Comparison of ENCODE assay signal across 8 cellular contexts in genomic region chr19:55301459-55302331, GRCh38. TPM values are rescaled to one million over a fixed set of nuclear protein-coding genes. Genes with fewer than 3 reads are reported as not detected.
A peak's percentile ranks its signal among the peaks of the same experiment; 100 is the strongest.
DNase-seq lines count a peak whose midpoint lies in the region; ATAC-seq, FAIRE-seq and TF ChIP-seq lines count a peak whose summit lies in the region.

No MANE protein-coding gene starts in this region.

- peak; percentile 82 for ATAC-seq in HG02678 (IDR thresholded peaks at IDR 0.05; ENCODE audit: unreplicated experiment)
- no peak for ATAC-seq in HG02623 (IDR thresholded peaks at IDR 0.05; ENCODE audit: unreplicated experiment)

- dilution Hi-C loops in keratinocyte (cut with MboI; ENCODE audit: extremely low pct_ligation_motif_present, low sequenced_read_pairs) = no loop called here

- H3K9me3 ChIP-seq in WERI-Rb-1 (ENCODE audit: severe bottlenecking) = no peaks in the 10 kb centered on the region
- H3K9me3 ChIP-seq in keratinocyte (ENCODE audit: control insufficient read depth, low read depth, low read length) = no peaks in the 10 kb centered on the region

- no peaks in the 10 kb centered on the region for H3K79me2 ChIP-seq in keratinocyte (ENCODE audit: control insufficient read depth, insufficient read depth, low read length)

- peak overlapping the region; percentile 67 for H3K4me2 ChIP-seq in keratinocyte (ENCODE audit: control insufficient read depth, extremely low read depth, insufficient read depth, low read depth, low read length)

- peak overlapping the region; percentile 54 for H3K9ac ChIP-seq in keratinocyte (ENCODE audit: control insufficient read depth, extremely low read depth, insufficient read depth, low read length)

- H3K27me3 ChIP-seq in WERI-Rb-1 (ENCODE audit: insufficient read depth, low read depth, severe bottlenecking) (no peaks in the 10 kb centered on the region), keratinocyte (ENCODE audit: control insufficient read depth, extremely low read depth, insufficient read depth, low read length) (no peaks in the 10 kb centered on the region)

- H3K36me3 ChIP-seq in WERI-Rb-1 = peaks cover 60% of the 10 kb centered on the region
- no peaks in the 10 kb centered on the region for H3K36me3 ChIP-seq in keratinocyte (ENCODE audit: control insufficient read depth in 2 of 2, extremely low read depth in 1 of 2, insufficient read depth in 2 of 2, low read length in 2 of 2)

- H3K4me3 ChIP-seq in WERI-Rb-1 (ENCODE audit: low read depth, low read length) = no peak overlapping the region
- H3K4me3 ChIP-seq in keratinocyte (ENCODE audit: control insufficient read depth in 2 of 3, extremely low read depth in 1 of 3, insufficient read depth in 2 of 3, low read depth in 1 of 3, low read length in 3 of 3) = peak overlapping the region; percentile 32 to 59 (median 35)

- H3K4me1 ChIP-seq in keratinocyte (ENCODE audit: control insufficient read depth, extremely low read depth, insufficient read depth, low read length) = peaks cover 2% of the 10 kb centered on the region

- H2AFZ ChIP-seq in keratinocyte (ENCODE audit: control insufficient read depth, low read length) = peak overlapping the region; percentile 96

- in situ Hi-C loops in T47D (cut with HindIII; ENCODE audit: low pct_unique_long_range_greater_than_20kb, low sequenced_read_pairs) = no loop called here

- peak; percentile 90 for TF ChIP-seq CTCF in WERI-Rb-1 (IDR thresholded peaks at IDR 0.05; ENCODE audit: low read depth, low read length)
- TF ChIP-seq CTCF in keratinocyte (optimal IDR thresholded peaks at IDR 0.05 in 1 of 3, IDR thresholded peaks at IDR 0.05 in 1 of 3, conservative IDR thresholded peaks at IDR 0.05 in 1 of 3; ENCODE audit: extremely low read depth in 1 of 3, insufficient read depth in 2 of 3, low read length in 3 of 3) = peak; percentile 76 to 97 (median 95)

- H4K20me1 ChIP-seq in keratinocyte (ENCODE audit: control insufficient read depth, extremely low read depth, insufficient read depth, low read length) = no peaks in the 10 kb centered on the region

- H3K27ac ChIP-seq in WERI-Rb-1 (peak overlapping the region; percentile 40), keratinocyte (ENCODE audit: control insufficient read depth, insufficient read depth, low read length) (no peak overlapping the region)

- no peaks in the 10 kb centered on the region for H3K9me1 ChIP-seq in keratinocyte (ENCODE audit: control insufficient read depth, extremely low read depth, insufficient read depth, low read length)

- FAIRE-seq in keratinocyte (lab: Jason Lieb, UNC) = peak; percentile 56

- peak; percentile 99 for DNase-seq in GM03348 (ENCODE audit: low spot score)
- DNase-seq in NCI-H1930 (lab: John Stamatoyannopoulos, UW) = peak; percentile 81 to 91
- DNase-seq in WERI-Rb-1 = peak; percentile 91
- peak; percentile 75 to 98 for DNase-seq in T47D (ENCODE audit: low read depth in 1 of 2, low spot score in 1 of 2)
- peak; percentile 11 for DNase-seq in keratinocyte (ENCODE audit: low read depth, low spot score)
- DNase-seq in stimulated activated CD4-positive, alpha-beta T cell treated with anti-CD3 and anti-CD28 coated beads, Interleukin-15, amount 100 ng/mL, for 24 hours = peak; percentile 97

RNA-seq across cellular contexts. Expression of gene BRSK1, which starts 17.9 kb away (rescaled TPM):
- polyA plus RNA-seq in keratinocyte = 0.46 to 1.1 TPM (median 0.98 TPM) in 3 replicates
- polyA plus RNA-seq in keratinocyte (2011; ENCODE audit: low read depth) = not detected
- 0.63 and 1.7 TPM in 2 replicates for polyA plus RNA-seq in keratinocyte (2011; cell fraction: cytosol; rRNA removed)
- polyA plus RNA-seq in keratinocyte (2011; cell fraction: nucleus; rRNA removed) = 2.8 and 5.4 TPM in 2 replicates
- polyA plus RNA-seq in keratinocyte (2012; ENCODE audit: low replicate concordance) = 0.38 and 1.1 TPM in 2 replicates
- polyA minus RNA-seq in keratinocyte = 0.13 to 2.7 TPM in 2 of 3 replicates, not detected in the other
- not detected for polyA minus RNA-seq in keratinocyte (2011; cell fraction: cytosol; rRNA and poly(A)+ RNA removed)
- 0.32 and 0.62 TPM in 2 replicates for polyA minus RNA-seq in keratinocyte (2011; cell fraction: nucleus; rRNA and poly(A)+ RNA removed)

RNA-seq across cellular contexts. Expression of gene HSPBP1, which starts 21.8 kb away (rescaled TPM):
- 20.2 to 26.7 TPM (median 24.7 TPM) in 3 replicates for polyA plus RNA-seq in keratinocyte
- 4.6 TPM for polyA plus RNA-seq in keratinocyte (2011; ENCODE audit: low read depth)
- 11.9 and 29.1 TPM in 2 replicates for polyA plus RNA-seq in keratinocyte (2011; cell fraction: cytosol; rRNA removed)
- 17.3 and 22.0 TPM in 2 replicates for polyA plus RNA-seq in keratinocyte (2011; cell fraction: nucleus; rRNA removed)
- 23.7 and 39.1 TPM in 2 replicates for polyA plus RNA-seq in keratinocyte (2012; ENCODE audit: low replicate concordance)
- polyA minus RNA-seq in keratinocyte = 12.8 to 23.0 TPM (median 15.5 TPM) in 3 replicates
- 59.9 TPM for polyA minus RNA-seq in keratinocyte (2011; cell fraction: cytosol; rRNA and poly(A)+ RNA removed)
- 13.4 and 15.5 TPM in 2 replicates for polyA minus RNA-seq in keratinocyte (2011; cell fraction: nucleus; rRNA and poly(A)+ RNA removed)

RNA-seq across cellular contexts. Expression of gene TMEM150B, which starts 23.4 kb away (rescaled TPM):
- not detected in 3 replicates for polyA plus RNA-seq in keratinocyte
- not detected for polyA plus RNA-seq in keratinocyte (2011; ENCODE audit: low read depth)
- not detected in 2 replicates for polyA plus RNA-seq in keratinocyte (2011; cell fraction: cytosol; rRNA removed)
- polyA plus RNA-seq in keratinocyte (2011; cell fraction: nucleus; rRNA removed) = not detected in 2 replicates
- polyA plus RNA-seq in keratinocyte (2012; ENCODE audit: low replicate concordance) = not detected in 2 replicates
- not detected in 3 replicates for polyA minus RNA-seq in keratinocyte
- not detected for polyA minus RNA-seq in keratinocyte (2011; cell fraction: cytosol; rRNA and poly(A)+ RNA removed)
- not detected in 2 replicates for polyA minus RNA-seq in keratinocyte (2011; cell fraction: nucleus; rRNA and poly(A)+ RNA removed)

RNA-seq across cellular contexts. Expression of gene KMT5C, which starts 38.0 kb away (rescaled TPM):
- 4.3 to 7.4 TPM (median 6.5 TPM) in 3 replicates for polyA plus RNA-seq in keratinocyte
- 2.6 TPM for polyA plus RNA-seq in keratinocyte (2011; ENCODE audit: low read depth)
- 1.3 and 2.5 TPM in 2 replicates for polyA plus RNA-seq in keratinocyte (2011; cell fraction: cytosol; rRNA removed)
- polyA plus RNA-seq in keratinocyte (2011; cell fraction: nucleus; rRNA removed) = 16.1 and 21.9 TPM in 2 replicates
- 4.3 and 12.7 TPM in 2 replicates for polyA plus RNA-seq in keratinocyte (2012; ENCODE audit: low replicate concordance)
- 2.7 to 3.8 TPM (median 3.6 TPM) in 3 replicates for polyA minus RNA-seq in keratinocyte
- polyA minus RNA-seq in keratinocyte (2011; cell fraction: cytosol; rRNA and poly(A)+ RNA removed) = 6.5 TPM
- polyA minus RNA-seq in keratinocyte (2011; cell fraction: nucleus; rRNA and poly(A)+ RNA removed) = 8.1 and 13.8 TPM in 2 replicates

RNA-seq across cellular contexts. Expression of gene PPP6R1, which starts 42.9 kb away (rescaled TPM):
- polyA plus RNA-seq in keratinocyte = 26.7 to 49.7 TPM (median 27.5 TPM) in 3 replicates
- polyA plus RNA-seq in keratinocyte (2011; ENCODE audit: low read depth) = 53.9 TPM
- polyA plus RNA-seq in keratinocyte (2011; cell fraction: cytosol; rRNA removed) = 25.2 and 42.0 TPM in 2 replicates
- 53.5 and 58.2 TPM in 2 replicates for polyA plus RNA-seq in keratinocyte (2011; cell fraction: nucleus; rRNA removed)
- polyA plus RNA-seq in keratinocyte (2012; ENCODE audit: low replicate concordance) = 25.9 and 54.2 TPM in 2 replicates
- 52.8 to 162 TPM (median 69.3 TPM) in 3 replicates for polyA minus RNA-seq in keratinocyte
- polyA minus RNA-seq in keratinocyte (2011; cell fraction: cytosol; rRNA and poly(A)+ RNA removed) = 82.3 TPM
- polyA minus RNA-seq in keratinocyte (2011; cell fraction: nucleus; rRNA and poly(A)+ RNA removed) = 45.9 and 47.5 TPM in 2 replicates

Comparison
In these comparisons a context has a peak if more than half of its experiments do, and no peak if none do; other contexts are left out.
1. DNase-seq: peak in every context shown above with its lines; median percentile 99 in GM03348; 97 in stimulated activated CD4-positive, alpha-beta T cell treated with anti-CD3 and anti-CD28 coated beads, Interleukin-15, amount 100 ng/mL, for 24 hours; 91 in WERI-Rb-1; 86 in T47D; 86 in NCI-H1930; 11 in keratinocyte.